14 cellular contexts compared by ENCODE assay signal in genomic region chr1:245677446-245678240, GRCh38.
"Had no signal": no experiment of that assay in that cellular context is flagged by ENCODE, and none has a peak within 500 bp of the region (broad histone marks: within the 10 kb centered on the region; RNA-seq: fewer than 3 reads in every experiment).

No MANE protein-coding gene starts in this region.

- H3K9me3 ChIP-seq: breast epithelium, lower lobe of right lung, psoas muscle had no signal

- H3K27ac ChIP-seq: breast epithelium, lower lobe of right lung, psoas muscle had no signal

- H3K36me3 ChIP-seq: breast epithelium, lower lobe of right lung had no signal

- H3K4me3 ChIP-seq: breast epithelium, lower lobe of right lung, psoas muscle had no signal

- ATAC-seq: activated CD4-positive, CD25-positive, alpha-beta regulatory T cell treated with anti-CD3 and anti-CD28 coated beads, Interleukin-2, amount 50 U/mL, for 24 hours; left cardiac atrium; lower lobe of right lung; naive thymus-derived CD4-positive, alpha-beta T cell; psoas muscle; sciatic nerve; stimulated activated naive CD8-positive, alpha-beta T cell treated with anti-CD3 and anti-CD28 coated beads, Interleukin-15, Interleukin-2, amounts not matched to agents 100 U/mL and 50 U/mL, for 24 hours had no signal

- DNase-seq: activated gamma-delta T cell; activated T-cell treated with anti-CD3 and anti-CD28 coated beads, Interleukin-2, amount 50 U/mL, for 1 hour; hippocampal formation; left cardiac atrium; lower lobe of right lung; naive thymus-derived CD4-positive, alpha-beta T cell; occipital lobe; psoas muscle; stimulated activated CD4-positive, alpha-beta T cell treated with anti-CD3 and anti-CD28 coated beads, Interleukin-4, amount 100 ng/mL, for 1 hour; stimulated activated CD8-positive, alpha-beta memory T cell treated with anti-CD3 and anti-CD28 coated beads, Interleukin-4, amount 100 ng/mL, for 48 hours; stimulated activated naive CD8-positive, alpha-beta T cell treated with anti-CD3 and anti-CD28 coated beads, Interleukin-15, Interleukin-2, amounts not matched to agents 100 U/mL and 50 U/mL, for 24 hours had no signal

- H3K4me1 ChIP-seq: breast epithelium, lower lobe of right lung, psoas muscle had no signal

- H3K27me3 ChIP-seq: breast epithelium had no signal
